ENCODE assay signal across 8 cellular contexts in the genomic region with DNA sequence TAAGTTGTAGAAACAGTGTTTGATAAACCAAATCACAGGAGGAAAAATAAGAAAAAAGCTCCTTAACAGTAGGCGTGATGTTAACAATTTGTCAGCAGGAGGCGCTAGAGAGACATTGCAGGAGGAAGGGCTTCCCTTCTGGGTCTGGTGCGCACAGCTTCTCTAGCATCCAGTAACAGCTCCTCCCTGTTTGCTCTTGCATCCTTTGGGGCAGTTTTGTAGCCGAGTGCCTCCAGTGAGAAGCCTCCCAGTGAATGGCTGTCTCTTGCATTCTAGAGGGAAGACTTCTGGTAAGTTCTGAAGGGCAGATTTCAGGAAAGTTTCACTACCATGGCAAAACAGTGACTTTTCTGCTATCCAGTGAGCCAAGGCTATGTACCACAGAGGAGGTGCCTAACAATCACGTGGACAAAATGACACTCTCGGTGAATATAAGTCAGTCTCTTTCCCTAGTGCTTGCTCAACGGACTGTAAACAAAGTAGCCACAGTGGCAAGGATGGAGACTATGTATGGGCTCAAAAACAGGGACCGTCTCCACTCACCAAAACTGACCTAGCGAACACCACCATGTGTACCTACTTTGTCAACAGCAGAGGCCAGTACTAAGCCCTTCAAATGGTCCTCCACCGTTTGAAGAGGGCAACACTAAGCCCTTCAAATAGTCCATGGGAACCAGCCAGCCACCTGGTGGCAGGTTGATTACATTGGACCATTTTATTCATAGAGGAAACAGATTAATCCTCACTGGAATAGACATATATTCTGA. TPM values are rescaled to one million over a fixed set of nuclear protein-coding genes. Genes with fewer than 3 reads are reported as not detected.
DNase-seq lines count a peak whose midpoint lies in the region; ATAC-seq, FAIRE-seq and TF ChIP-seq lines count a peak whose summit lies in the region.

No MANE protein-coding gene starts in this region.

- H3K27me3 ChIP-seq in PC-9 (ENCODE audit: insufficient read depth, low read depth), result no peaks in the 10 kb centered on the region
- H3K27me3 ChIP-seq in transverse colon, result no peaks in the 10 kb centered on the region

- CTCF ChIA-PET in PC-9 (lab: Charles Lee), result interaction anchor here (0.5 to 1.1 kb wide), 3 partner anchors 329 to 408 kb away, joined by 3 to 7 read pairs (median 4); no protein-coding TSS in a partner anchor

- no peaks in the 10 kb centered on the region for H3K79me2 ChIP-seq in PC-9 (ENCODE audit: low read depth)

- ATAC-seq in GM21515 (IDR thresholded peaks at IDR 0.05; ENCODE audit: unreplicated experiment), result peak; percentile 79
- ATAC-seq in activated T-cell treated with anti-CD3 and anti-CD28 coated beads, Interleukin-2, amount 50 U/mL, for 72 hours (replicated peaks in 1 of 2), result peak; percentile 76 to 80

- POLR2A ChIA-PET in PC-9 (lab: Charles Lee; ENCODE audit: unreplicated experiment), result interaction anchor here (0.5 to 0.6 kb wide), 2 partner anchors 111 to 179 kb away, joined by 3 to 6 read pairs; a partner anchor contains a TSS

- TF ChIP-seq POLR2A in transverse colon (IDR thresholded peaks at IDR 0.05), result no peak

- FAIRE-seq in D721Med (lab: Jason Lieb, UNC), result peak; percentile 75

- 13 to 31% methylated on average over 4 to 10 of the region's 10 CpGs for WGBS in transverse colon (ENCODE audit: low coverage in 1 of 2), 2 donors

- no peaks in the 10 kb centered on the region for H3K9me3 Mint-ChIP-seq in activated T-cell treated with anti-CD3 and anti-CD28 coated beads, Interleukin-2, amount 50 U/mL, for 72 hours

- no peaks in the 10 kb centered on the region for H3K9me2 ChIP-seq in PC-9 (ENCODE audit: insufficient read depth)

- H3K4me2 ChIP-seq in PC-9, result no peak overlapping the region

- H3F3A ChIP-seq in PC-9 (ENCODE audit: insufficient read depth, low read depth), result no peaks in the 10 kb centered on the region

- H3K4me1 ChIP-seq in PC-9 (replicated peaks; ENCODE audit: insufficient read depth) (no peaks in the 10 kb centered on the region), transverse colon (no peaks in the 10 kb centered on the region)

- intact Hi-C loops in PC-9 (cut with micrococcal nuclease; ENCODE audit: unreplicated experiment), result loop anchor here (2.0 kb wide), 1 partner anchor 370 kb away; no protein-coding TSS in a partner anchor
- intact Hi-C loops in transverse colon (cut with DNase I; ENCODE audit: low total_unique reads), result loop anchor here (10.0 kb wide), 1 partner anchor 568 kb away; no protein-coding TSS in a partner anchor

- H3K4me1 Mint-ChIP-seq in activated T-cell treated with anti-CD3 and anti-CD28 coated beads, Interleukin-2, amount 50 U/mL, for 72 hours (ENCODE audit: low read depth), result peaks cover 6% of the 10 kb centered on the region

- TF ChIP-seq CTCF in D721Med (IDR thresholded peaks at IDR 0.05; ENCODE audit: insufficient read depth, missing control alignments) (peak; percentile 82), PC-9 (conservative IDR thresholded peaks at IDR 0.05) (peak; percentile 83), fibroblast of the aortic adventitia (IDR thresholded peaks at IDR 0.05; ENCODE audit: insufficient read depth, low read length) (peak; percentile 97), transverse colon (IDR thresholded peaks at IDR 0.05) (peak; percentile 74 to 92 (median 86))

- H3K36me3 Mint-ChIP-seq in activated T-cell treated with anti-CD3 and anti-CD28 coated beads, Interleukin-2, amount 50 U/mL, for 72 hours (ENCODE audit: insufficient read depth in 2 of 2), result no peaks in the 10 kb centered on the region

- no peaks in the 10 kb centered on the region for H4K20me1 ChIP-seq in PC-9 (ENCODE audit: insufficient read depth)

- BruUV-seq in PC-9 (replicated peaks; lab: Mats Ljungman, UMichigan), result no TSS peak

- no peak overlapping the region for H2AFZ ChIP-seq in PC-9

- H3K36me3 ChIP-seq in PC-9 (ENCODE audit: low read depth), result no peaks in the 10 kb centered on the region
- H3K36me3 ChIP-seq in transverse colon, result no peaks in the 10 kb centered on the region

- H3K27me3 Mint-ChIP-seq in activated T-cell treated with anti-CD3 and anti-CD28 coated beads, Interleukin-2, amount 50 U/mL, for 72 hours (ENCODE audit: low read depth), result peaks cover 44% of the 10 kb centered on the region

- H3K27ac ChIP-seq in PC-9 (no peak overlapping the region), transverse colon (no peak overlapping the region)

- H3K4me3 Mint-ChIP-seq in activated T-cell treated with anti-CD3 and anti-CD28 coated beads, Interleukin-2, amount 50 U/mL, for 72 hours, result peak overlapping the region; percentile 41 to 54

- no peak for TF ChIP-seq EP300 in transverse colon (IDR thresholded peaks at IDR 0.05; ENCODE audit: low read depth)

- H3K9me3 ChIP-seq in PC-9 (ENCODE audit: insufficient read depth, low read depth), result no peaks in the 10 kb centered on the region
- no peaks in the 10 kb centered on the region for H3K9me3 ChIP-seq in transverse colon

- DNase-seq in D721Med (ENCODE audit: insufficient read length, low spot score) (no peak), Kasumi-1 (lab: John Stamatoyannopoulos, UW) (peak; percentile 91 to 95), PC-9 (peak; percentile 45 to 48), fibroblast of the aortic adventitia (ENCODE audit: low read depth) (peak; percentile 92), non-pigmented ciliary epithelial cell (ENCODE audit: low read depth) (peak; percentile 64), transverse colon (peak; percentile 68)
- DNase-seq in activated T-cell treated with anti-CD3 and anti-CD28 coated beads, Interleukin-2, amount 50 U/mL, for 72 hours, result peak; percentile 65 to 66

- in situ Hi-C loops in transverse colon (cut with MboI; ENCODE audit: low pct_ligation_motif_present in 1 of 4, low pct_unique_long_range_greater_than_20kb in 1 of 4, low sequenced_read_pairs in 3 of 4), result loop anchor here (25.0 kb wide), 2 partner anchors 551 to 576 kb away; a partner anchor contains a TSS

- H3K4me3 ChIP-seq in PC-9 (no peak overlapping the region), fibroblast of the aortic adventitia (ENCODE audit: low read depth, low read length) (no peak overlapping the region), transverse colon (no peak overlapping the region)

- no peak overlapping the region for H3K27ac Mint-ChIP-seq in activated T-cell treated with anti-CD3 and anti-CD28 coated beads, Interleukin-2, amount 50 U/mL, for 72 hours

RNA-seq across cellular contexts. Expression of a gene that starts 9.6 kb away (rescaled TPM):
- total RNA-seq in PC-9 (2021) (1.9 and 2.0 TPM in 2 replicates), fibroblast of the aortic adventitia (ENCODE audit: low replicate concordance) (2.0 and 2.4 TPM in 2 replicates), transverse colon (10 to 100 TPM in 1 of 4 donors, 1 to 10 TPM in 2, not detected in 1; 2.7 to 11.6 (median 3.3) TPM)
- 1 to 10 TPM; 2.5 to 3.8 TPM for total RNA-seq in activated T-cell treated with anti-CD3 and anti-CD28 coated beads, Interleukin-2, amount 50 U/mL, for 72 hours

RNA-seq across cellular contexts. Expression of a gene that starts 42.6 kb away (rescaled TPM):
- total RNA-seq in PC-9 (2021) (20.9 and 33.9 TPM in 2 replicates), fibroblast of the aortic adventitia (ENCODE audit: low replicate concordance) (16.5 and 29.4 TPM in 2 replicates), transverse colon (10 to 100 TPM; 12.7 to 34.5 (median 29.1) TPM)
- total RNA-seq in activated T-cell treated with anti-CD3 and anti-CD28 coated beads, Interleukin-2, amount 50 U/mL, for 72 hours, result 10 to 100 TPM; 57.4 to 57.8 TPM
